ENCODE assay signal across 8 cellular contexts in the genomic region with DNA sequence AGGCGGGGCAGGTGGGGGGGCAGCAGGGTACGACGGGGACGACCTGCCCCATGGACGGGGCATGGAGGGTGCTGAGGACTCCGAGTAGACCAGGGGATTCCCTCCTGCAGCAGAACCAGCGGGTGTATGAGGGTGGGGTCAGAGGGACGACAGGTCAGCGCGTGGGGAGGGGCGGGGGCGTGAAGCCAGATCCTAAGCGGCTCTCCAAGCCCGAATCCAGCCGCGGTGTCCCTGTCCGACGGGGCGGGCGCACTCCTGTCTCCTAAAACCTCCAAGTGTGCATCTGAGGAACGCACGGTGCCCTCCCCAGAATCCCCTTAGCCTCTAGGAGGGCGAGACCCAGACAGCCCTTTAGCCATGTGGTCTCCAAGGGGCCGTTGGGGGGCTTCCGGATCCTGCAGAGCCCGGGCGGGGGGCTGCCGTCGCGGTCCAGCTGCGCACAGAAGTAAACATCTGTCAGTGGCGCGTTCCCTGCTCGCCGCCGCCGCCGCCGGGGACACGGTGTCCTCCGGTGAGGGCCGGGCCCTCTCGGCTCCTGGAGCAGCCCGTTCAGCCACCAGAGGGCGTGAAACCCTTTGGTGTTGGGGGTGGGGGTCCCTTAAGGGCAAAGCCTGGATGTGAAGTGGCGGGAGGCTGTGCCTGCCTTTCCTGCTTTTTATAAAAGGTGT. TPM values are rescaled to one million over a fixed set of nuclear protein-coding genes. Genes with fewer than 3 reads are reported as not detected.
DNase-seq lines count a peak whose midpoint lies in the region; ATAC-seq and TF ChIP-seq lines count a peak whose summit lies in the region.

No MANE protein-coding gene starts in this region.

- no peak overlapping the region for H3K27ac Mint-ChIP-seq in activated B cell treated with CpG ODN at 0.5 μM for 24 hours

- TF ChIP-seq EP300 in suprapubic skin (IDR thresholded peaks at IDR 0.05), result no peak

- peak overlapping the region; percentile 56 for H3K4me3 Mint-ChIP-seq in activated B cell treated with CpG ODN at 0.5 μM for 24 hours

- H3K27me3 ChIP-seq in suprapubic skin, result peaks cover 16% of the 10 kb centered on the region

- H3K9me3 Mint-ChIP-seq in activated B cell treated with CpG ODN at 0.5 μM for 24 hours, result no peaks in the 10 kb centered on the region

- WGBS in suprapubic skin, result under 1% methylated on average over 22 of the region's 46 CpGs

- TF ChIP-seq POLR2A in suprapubic skin (IDR thresholded peaks at IDR 0.05), result no peak

- peaks cover 24% of the 10 kb centered on the region for H3K4me1 Mint-ChIP-seq in activated B cell treated with CpG ODN at 0.5 μM for 24 hours

- H3K27me3 Mint-ChIP-seq in activated B cell treated with CpG ODN at 0.5 μM for 24 hours, result peaks cover 19% of the 10 kb centered on the region

- CTCF ChIA-PET in activated B cell treated with CpG ODN at 0.5 μM for 24 hours (lab: Charles Lee), result no interaction called here

- peak overlapping the region; percentile 36 for H3K4me3 ChIP-seq in suprapubic skin

- peaks cover 38% of the 10 kb centered on the region for H3K4me1 ChIP-seq in suprapubic skin

- H3K36me3 ChIP-seq in suprapubic skin, result no peaks in the 10 kb centered on the region

- TF ChIP-seq CTCF in activated B cell treated with CpG ODN at 0.5 μM for 24 hours (IDR thresholded peaks at IDR 0.05) (no peak), suprapubic skin (IDR thresholded peaks at IDR 0.05) (peak; percentile 28 to 79)

- no peaks in the 10 kb centered on the region for H3K9me3 ChIP-seq in suprapubic skin

- DNase-seq in SIG-M5 treated with dmso at 0.1 percent for 504 hours (lab: John Stamatoyannopoulos, UW; ENCODE audit: unreplicated experiment), result peak; percentile 50
- DNase-seq in SIG-M5 (lab: John Stamatoyannopoulos, UW), result no peak
- peak; percentile 41 for DNase-seq in NCI-H2107 (lab: John Stamatoyannopoulos, UW)
- DNase-seq in activated B cell treated with CpG ODN at 0.5 μM for 24 hours, result peak; percentile 50
- peak; percentile 65 for DNase-seq in dermis blood vessel endothelial cell
- DNase-seq in lung microvascular endothelial cell (ENCODE audit: low read depth in 2 of 2), result peak; percentile 24 to 68
- DNase-seq in suprapubic skin (ENCODE audit: low spot score in 2 of 2), result no peak
- DNase-seq in dedifferentiated amniotic fluid mesenchymal stem cell (ENCODE audit: extremely low spot score), result no peak

- no peaks in the 10 kb centered on the region for H3K36me3 Mint-ChIP-seq in activated B cell treated with CpG ODN at 0.5 μM for 24 hours (ENCODE audit: low read depth)

- ATAC-seq in activated B cell treated with CpG ODN at 0.5 μM for 24 hours (ENCODE audit: low read depth), result peak; percentile 32

- POLR2A ChIA-PET in activated B cell treated with CpG ODN at 0.5 μM for 24 hours (lab: Charles Lee), result interaction anchor here (0.7 kb wide), 1 partner anchor 119 kb away, joined by 3 read pairs; no protein-coding TSS in a partner anchor

- H3K27ac ChIP-seq in suprapubic skin, result peak overlapping the region; percentile 55

- intact Hi-C loops in activated B cell treated with CpG ODN at 0.5 μM for 24 hours (cut with micrococcal nuclease), result no loop called here

RNA-seq across cellular contexts. Expression of a gene that starts 0.7 kb away (rescaled TPM):
- total RNA-seq in activated B cell treated with CpG ODN at 0.5 μM for 24 hours (0.32 and 0.42 TPM in 2 replicates), dermis blood vessel endothelial cell (0.42 and 0.85 TPM in 2 replicates), lung microvascular endothelial cell (under 0.01 and 0.99 TPM in 2 replicates), suprapubic skin (1 to 10 TPM; 3.7 to 9.1 (median 6.6) TPM)

RNA-seq across cellular contexts. Expression of a gene that starts 14.6 kb away (rescaled TPM):
- total RNA-seq in activated B cell treated with CpG ODN at 0.5 μM for 24 hours (82.8 and 89.1 TPM in 2 replicates), dermis blood vessel endothelial cell (21.8 and 38.9 TPM in 2 replicates), lung microvascular endothelial cell (19.6 and 20.7 TPM in 2 replicates), suprapubic skin (10 to 100 TPM; 28.8 to 58.5 (median 43.8) TPM)

RNA-seq across cellular contexts. Expression of a gene that starts 21.1 kb away (rescaled TPM):
- total RNA-seq in activated B cell treated with CpG ODN at 0.5 μM for 24 hours (7.5 and 9.8 TPM in 2 replicates), dermis blood vessel endothelial cell (0.51 TPM in 2 replicates), lung microvascular endothelial cell (0.22 and 0.40 TPM in 2 replicates), suprapubic skin (1 to 10 TPM; 2.0 to 5.1 (median 3.6) TPM)

RNA-seq across cellular contexts. Expression of a gene that starts 33.9 kb away (rescaled TPM):
- total RNA-seq in activated B cell treated with CpG ODN at 0.5 μM for 24 hours, result not detected in 2 replicates
- total RNA-seq in dermis blood vessel endothelial cell, result not detected in 2 replicates
- total RNA-seq in lung microvascular endothelial cell, result not detected in 2 replicates
- 1 to 10 TPM in 1 of 4 donors, under 1 TPM in 1, not detected in 2; 0.25 to 1.4 TPM for total RNA-seq in suprapubic skin

RNA-seq across cellular contexts. Expression of a gene that starts 45.6 kb away (rescaled TPM):
- total RNA-seq in activated B cell treated with CpG ODN at 0.5 μM for 24 hours (not detected in 2 replicates), dermis blood vessel endothelial cell (not detected in 2 replicates), lung microvascular endothelial cell (not detected in 2 replicates), suprapubic skin (1 to 10 TPM in 3 of 4 donors, under 1 TPM in 1; 0.93 to 3.6 (median 1.4) TPM)

Comparison
In these comparisons a context has a peak if more than half of its experiments do, and no peak if none do; other contexts are left out.
1. DNase-seq: peak in SIG-M5 treated with dmso at 0.1 percent for 504 hours (single experiment), NCI-H2107 (single experiment), activated B cell treated with CpG ODN at 0.5 μM for 24 hours (single experiment), dermis blood vessel endothelial cell (single experiment) and lung microvascular endothelial cell (2 of 2); none in SIG-M5 (single experiment), suprapubic skin (0 of 2) and dedifferentiated amniotic fluid mesenchymal stem cell (single experiment).